Comparison of ENCODE assay signal across 1 cellular context in genomic region chr7:64313740-64314491, GRCh38.
TF ChIP-seq lines count a peak whose summit lies in the region.

Gene ZNF736 (plus strand): TSS chr7:64313961. CDS start chr7:64314151, 190 bp downstream.

TF ChIP-seq in GM12878, 131 proteins besides CTCF, POLR2A, EP300 and RAD21 (continued from another document and continues in another):
- TF ChIP-seq STAT3 (IDR thresholded peaks at IDR 0.05; ENCODE audit: low read depth, low read length) (no peak), DPF2 (IDR thresholded peaks at IDR 0.05) (peak; percentile 21; the same call in 1 of the 2 replicates), NRF1 (conservative IDR thresholded peaks at IDR 0.05; ENCODE audit: low read depth, low read length) (no peak), MEF2B (IDR thresholded peaks at IDR 0.05; ENCODE audit: partially characterized antibody, poor library complexity, severe bottlenecking) (peak; percentile 41), BRCA1 (IDR thresholded peaks at IDR 0.05; ENCODE audit: low read depth, low read length) (no peak), SMC3 (IDR thresholded peaks at IDR 0.05; ENCODE audit: borderline replicate concordance, low read length) (no peak), RFX5 (IDR thresholded peaks at IDR 0.05; ENCODE audit: low read depth, low read length) (peak; percentile 55; the same call in 1 of the 2 replicates), RB1 (IDR thresholded peaks at IDR 0.05; ENCODE audit: borderline replicate concordance) (0 out of 2 replicates have a peak, but pooled peaks have one; percentile 29), IKZF1 (conservative IDR thresholded peaks at IDR 0.05) (peak; percentile 69; the same call in 1 of the 2 replicates), ZBED1 (IDR thresholded peaks at IDR 0.05; ENCODE audit: borderline replicate concordance) (no peak), ESRRA (IDR thresholded peaks at IDR 0.05; ENCODE audit: low read length) (no peak), YY1 (IDR thresholded peaks at IDR 0.05; ENCODE audit: low read depth, low read length) (peak; percentile 93), CBFB (IDR thresholded peaks at IDR 0.05; ENCODE audit: low read depth) (peak; percentile 54; the same call in 1 of the 2 replicates), TCF3 (IDR thresholded peaks at IDR 0.05; ENCODE audit: borderline replicate concordance, insufficient read depth, low read depth, low read length) (no peak), HCFC1 (IDR thresholded peaks at IDR 0.05; ENCODE audit: low read length) (peak; percentile 40; the same call in 1 of the 2 replicates), ZNF24 (IDR thresholded peaks at IDR 0.05) (no peak), MTA2 (IDR thresholded peaks at IDR 0.05; ENCODE audit: low read depth) (no peak), IRF4 (IDR thresholded peaks at IDR 0.05; ENCODE audit: low read depth, low read length) (no peak), SREBF2 (IDR thresholded peaks at IDR 0.05; ENCODE audit: low read length) (no peak), ZNF622 (IDR thresholded peaks at IDR 0.05) (no peak), MYB (IDR thresholded peaks at IDR 0.05; ENCODE audit: borderline replicate concordance, low read depth, low read length) (no peak), SMARCA5 (IDR thresholded peaks at IDR 0.05) (no peak), CBX3 (IDR thresholded peaks at IDR 0.05; ENCODE audit: borderline replicate concordance, low read depth) (no peak), ZNF592 (IDR thresholded peaks at IDR 0.05) (no peak), STAT1 (conservative IDR thresholded peaks at IDR 0.05) (no peak), RELB (IDR thresholded peaks at IDR 0.05; ENCODE audit: low read depth) (peak; percentile 81), EGR1 (IDR thresholded peaks at IDR 0.05; ENCODE audit: borderline replicate concordance in 1 of 2, low read depth in 2 of 2, low read length in 2 of 2) (0 out of 3 replicates have a peak, but pooled peaks of 1 of the 2 experiments have one; percentile 6), RCOR1 (conservative IDR thresholded peaks at IDR 0.05; ENCODE audit: low read depth, low read length) (no peak), NFIC (IDR thresholded peaks at IDR 0.05; ENCODE audit: low read depth, low read length) (no peak), RELA (IDR thresholded peaks at IDR 0.05; ENCODE audit: borderline replicate concordance, partially characterized antibody) (peak; percentile 47), CHD1 (IDR thresholded peaks at IDR 0.05; ENCODE audit: low read depth, low read length) (no peak), RUNX3 (IDR thresholded peaks at IDR 0.05; ENCODE audit: low read length) (peak; percentile 66), ZZZ3 (IDR thresholded peaks at IDR 0.05; ENCODE audit: control insufficient read depth, insufficient read length, low read depth) (no peak), KAT2A (conservative IDR thresholded peaks at IDR 0.05; ENCODE audit: control insufficient read depth, low read depth, low read length) (no peak), IRF3 (IDR thresholded peaks at IDR 0.05) (peak; percentile 57; the same call in 1 of the 2 replicates), SP1 (IDR thresholded peaks at IDR 0.05; ENCODE audit: low read depth, low read length) (peak; percentile 93), TCF7 (IDR thresholded peaks at IDR 0.05; ENCODE audit: borderline replicate concordance) (no peak), ZNF207 (IDR thresholded peaks at IDR 0.05; ENCODE audit: borderline replicate concordance) (peak; percentile 73; the same call in 1 of the 2 replicates), ASH2L (IDR thresholded peaks at IDR 0.05; ENCODE audit: borderline replicate concordance, low read depth) (no peak), NR2C2 (IDR thresholded peaks at IDR 0.05; ENCODE audit: borderline replicate concordance, control insufficient read depth, insufficient read length, low read depth) (no peak), SUZ12 (IDR thresholded peaks at IDR 0.05; ENCODE audit: unreplicated experiment) (no peak), SPI1 (IDR thresholded peaks at IDR 0.05; ENCODE audit: borderline replicate concordance, insufficient read depth, low read depth, low read length) (peak; percentile 60)
- TF ChIP-seq, protein P1, sequence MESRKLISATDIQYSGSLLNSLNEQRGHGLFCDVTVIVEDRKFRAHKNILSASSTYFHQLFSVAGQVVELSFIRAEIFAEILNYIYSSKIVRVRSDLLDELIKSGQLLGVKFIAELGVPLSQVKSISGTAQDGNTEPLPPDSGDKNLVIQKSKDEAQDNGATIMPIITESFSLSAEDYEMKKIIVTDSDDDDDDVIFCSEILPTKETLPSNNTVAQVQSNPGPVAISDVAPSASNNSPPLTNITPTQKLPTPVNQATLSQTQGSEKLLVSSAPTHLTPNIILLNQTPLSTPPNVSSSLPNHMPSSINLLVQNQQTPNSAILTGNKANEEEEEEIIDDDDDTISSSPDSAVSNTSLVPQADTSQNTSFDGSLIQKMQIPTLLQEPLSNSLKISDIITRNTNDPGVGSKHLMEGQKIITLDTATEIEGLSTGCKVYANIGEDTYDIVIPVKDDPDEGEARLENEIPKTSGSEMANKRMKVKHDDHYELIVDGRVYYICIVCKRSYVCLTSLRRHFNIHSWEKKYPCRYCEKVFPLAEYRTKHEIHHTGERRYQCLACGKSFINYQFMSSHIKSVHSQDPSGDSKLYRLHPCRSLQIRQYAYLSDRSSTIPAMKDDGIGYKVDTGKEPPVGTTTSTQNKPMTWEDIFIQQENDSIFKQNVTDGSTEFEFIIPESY (IDR thresholded peaks at IDR 0.05): no peak
- TF ChIP-seq, protein P2, sequence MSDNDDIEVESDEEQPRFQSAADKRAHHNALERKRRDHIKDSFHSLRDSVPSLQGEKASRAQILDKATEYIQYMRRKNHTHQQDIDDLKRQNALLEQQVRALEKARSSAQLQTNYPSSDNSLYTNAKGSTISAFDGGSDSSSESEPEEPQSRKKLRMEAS (IDR thresholded peaks at IDR 0.05; ENCODE audit: low read depth, low read length): 0 out of 2 replicates have a peak, but pooled peaks have one; percentile 16
- TF ChIP-seq, protein P3, sequence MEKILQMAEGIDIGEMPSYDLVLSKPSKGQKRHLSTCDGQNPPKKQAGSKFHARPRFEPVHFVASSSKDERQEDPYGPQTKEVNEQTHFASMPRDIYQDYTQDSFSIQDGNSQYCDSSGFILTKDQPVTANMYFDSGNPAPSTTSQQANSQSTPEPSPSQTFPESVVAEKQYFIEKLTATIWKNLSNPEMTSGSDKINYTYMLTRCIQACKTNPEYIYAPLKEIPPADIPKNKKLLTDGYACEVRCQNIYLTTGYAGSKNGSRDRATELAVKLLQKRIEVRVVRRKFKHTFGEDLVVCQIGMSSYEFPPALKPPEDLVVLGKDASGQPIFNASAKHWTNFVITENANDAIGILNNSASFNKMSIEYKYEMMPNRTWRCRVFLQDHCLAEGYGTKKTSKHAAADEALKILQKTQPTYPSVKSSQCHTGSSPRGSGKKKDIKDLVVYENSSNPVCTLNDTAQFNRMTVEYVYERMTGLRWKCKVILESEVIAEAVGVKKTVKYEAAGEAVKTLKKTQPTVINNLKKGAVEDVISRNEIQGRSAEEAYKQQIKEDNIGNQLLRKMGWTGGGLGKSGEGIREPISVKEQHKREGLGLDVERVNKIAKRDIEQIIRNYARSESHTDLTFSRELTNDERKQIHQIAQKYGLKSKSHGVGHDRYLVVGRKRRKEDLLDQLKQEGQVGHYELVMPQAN (conservative IDR thresholded peaks at IDR 0.05): peak; percentile 93
- TF ChIP-seq, protein P4, sequence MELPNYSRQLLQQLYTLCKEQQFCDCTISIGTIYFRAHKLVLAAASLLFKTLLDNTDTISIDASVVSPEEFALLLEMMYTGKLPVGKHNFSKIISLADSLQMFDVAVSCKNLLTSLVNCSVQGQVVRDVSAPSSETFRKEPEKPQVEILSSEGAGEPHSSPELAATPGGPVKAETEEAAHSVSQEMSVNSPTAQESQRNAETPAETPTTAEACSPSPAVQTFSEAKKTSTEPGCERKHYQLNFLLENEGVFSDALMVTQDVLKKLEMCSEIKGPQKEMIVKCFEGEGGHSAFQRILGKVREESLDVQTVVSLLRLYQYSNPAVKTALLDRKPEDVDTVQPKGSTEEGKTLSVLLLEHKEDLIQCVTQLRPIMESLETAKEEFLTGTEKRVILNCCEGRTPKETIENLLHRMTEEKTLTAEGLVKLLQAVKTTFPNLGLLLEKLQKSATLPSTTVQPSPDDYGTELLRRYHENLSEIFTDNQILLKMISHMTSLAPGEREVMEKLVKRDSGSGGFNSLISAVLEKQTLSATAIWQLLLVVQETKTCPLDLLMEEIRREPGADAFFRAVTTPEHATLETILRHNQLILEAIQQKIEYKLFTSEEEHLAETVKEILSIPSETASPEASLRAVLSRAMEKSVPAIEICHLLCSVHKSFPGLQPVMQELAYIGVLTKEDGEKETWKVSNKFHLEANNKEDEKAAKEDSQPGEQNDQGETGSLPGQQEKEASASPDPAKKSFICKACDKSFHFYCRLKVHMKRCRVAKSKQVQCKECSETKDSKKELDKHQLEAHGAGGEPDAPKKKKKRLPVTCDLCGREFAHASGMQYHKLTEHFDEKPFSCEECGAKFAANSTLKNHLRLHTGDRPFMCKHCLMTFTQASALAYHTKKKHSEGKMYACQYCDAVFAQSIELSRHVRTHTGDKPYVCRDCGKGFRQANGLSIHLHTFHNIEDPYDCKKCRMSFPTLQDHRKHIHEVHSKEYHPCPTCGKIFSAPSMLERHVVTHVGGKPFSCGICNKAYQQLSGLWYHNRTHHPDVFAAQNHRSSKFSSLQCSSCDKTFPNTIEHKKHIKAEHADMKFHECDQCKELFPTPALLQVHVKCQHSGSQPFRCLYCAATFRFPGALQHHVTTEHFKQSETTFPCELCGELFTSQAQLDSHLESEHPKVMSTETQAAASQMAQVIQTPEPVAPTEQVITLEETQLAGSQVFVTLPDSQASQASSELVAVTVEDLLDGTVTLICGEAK (IDR thresholded peaks at IDR 0.05; ENCODE audit: borderline replicate concordance): peak; percentile 83
- TF ChIP-seq, protein P5, sequence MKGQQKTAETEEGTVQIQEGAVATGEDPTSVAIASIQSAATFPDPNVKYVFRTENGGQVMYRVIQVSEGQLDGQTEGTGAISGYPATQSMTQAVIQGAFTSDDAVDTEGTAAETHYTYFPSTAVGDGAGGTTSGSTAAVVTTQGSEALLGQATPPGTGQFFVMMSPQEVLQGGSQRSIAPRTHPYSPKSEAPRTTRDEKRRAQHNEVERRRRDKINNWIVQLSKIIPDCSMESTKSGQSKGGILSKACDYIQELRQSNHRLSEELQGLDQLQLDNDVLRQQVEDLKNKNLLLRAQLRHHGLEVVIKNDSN (IDR thresholded peaks at IDR 0.05; ENCODE audit: borderline replicate concordance, extremely low read length, insufficient read depth, low read depth, low read length): no peak
